8 cellular contexts compared by ENCODE assay signal in genomic region chr11:125568970-125569912, GRCh38. TPM values are rescaled to one million over a fixed set of nuclear protein-coding genes. Genes with fewer than 3 reads are reported as not detected.
DNase-seq lines count a peak whose midpoint lies in the region; ATAC-seq and TF ChIP-seq lines count a peak whose summit lies in the region.

Gene EI24, plus strand, starts transcription at chr11:125569477. Its CDS starts 3,051 bp downstream, at chr11:125572528.

- H3K36me3 Mint-ChIP-seq in T-helper 17 cell (ENCODE audit: low read depth): no peaks in the 10 kb centered on the region

- peak; percentile 54 to 78 for TF ChIP-seq CTCF in right atrium auricular region (IDR thresholded peaks at IDR 0.05)
- TF ChIP-seq CTCF in uterus (IDR thresholded peaks at IDR 0.05): peak; percentile 64 to 79 (median 72)

- H3K27me3 Mint-ChIP-seq in T-helper 17 cell: no peaks in the 10 kb centered on the region

- H3K27ac ChIP-seq in angular gyrus (ENCODE audit: low read depth, low read length) (peak within 1 kb of the TSS; percentile 82), right atrium auricular region (peak within 1 kb of the TSS; percentile 76 to 88), uterus (peak within 1 kb of the TSS; percentile 74 to 89)

- H3K4me1 Mint-ChIP-seq in T-helper 17 cell: peaks cover 28% of the 10 kb centered on the region

- peak within 1 kb of the TSS; percentile 80 for H3K27ac Mint-ChIP-seq in T-helper 17 cell

- H3K4me1 ChIP-seq in right atrium auricular region (peaks cover 0 to 17% of the 10 kb centered on the region in 2 donors), uterus (no peaks in the 10 kb centered on the region)

- peak; percentile 95 for ATAC-seq in HG02884 (IDR thresholded peaks at IDR 0.05; ENCODE audit: unreplicated experiment)
- peak; percentile 97 for ATAC-seq in T-helper 17 cell

- peak within 1 kb of the TSS; percentile 94 for H3K4me3 Mint-ChIP-seq in T-helper 17 cell

- H3K27me3 ChIP-seq in right atrium auricular region (no peaks in the 10 kb centered on the region), uterus (no peaks in the 10 kb centered on the region)

- peak; percentile 97 for TF ChIP-seq POLR2A in GM15510 (IDR thresholded peaks at IDR 0.05; ENCODE audit: borderline replicate concordance, extremely low read depth, insufficient read length)
- peak; percentile 54 to 83 for TF ChIP-seq POLR2A in uterus (IDR thresholded peaks at IDR 0.05)

- peak; percentile 79 for DNase-seq in NCI-H146 treated with DMSO at 0.1 percent for 48 hours (lab: John Stamatoyannopoulos, UW; ENCODE audit: unreplicated experiment)
- DNase-seq in T-helper 17 cell: peak; percentile 80 to 82 (median 80)
- peak; percentile 86 for DNase-seq in right atrium auricular region (ENCODE audit: low spot score)
- peak; percentile 79 for DNase-seq in pulmonary artery endothelial cell (ENCODE audit: low read depth, low spot score)
- peak; percentile 86 to 91 for DNase-seq in uterus

- peak within 1 kb of the TSS; percentile 91 to 96 for H3K4me3 ChIP-seq in right atrium auricular region
- H3K4me3 ChIP-seq in uterus: peak within 1 kb of the TSS; percentile 54 to 87

- intact Hi-C loops in uterus (cut with DNase I; ENCODE audit: low total_unique reads): no loop called here

- H3K9me3 ChIP-seq in T-helper 17 cell (ENCODE audit: control insufficient read depth, low read length, poor library complexity, severe bottlenecking): no peaks in the 10 kb centered on the region
- no peaks in the 10 kb centered on the region for H3K9me3 ChIP-seq in right atrium auricular region
- no peaks in the 10 kb centered on the region for H3K9me3 ChIP-seq in uterus

- H3K36me3 ChIP-seq in right atrium auricular region: peaks cover 19% of the 10 kb centered on the region
- H3K36me3 ChIP-seq in uterus: no peaks in the 10 kb centered on the region

RNA-seq across cellular contexts. Expression of gene EI24, which starts in this region (rescaled TPM):
- 10 to 100 TPM; 19.4 to 21.9 TPM for total RNA-seq in T-helper 17 cell
- 10 to 100 TPM; 69.0 to 71.7 TPM for total RNA-seq in right atrium auricular region
- 173 and 185 TPM in 2 replicates for total RNA-seq in pulmonary artery endothelial cell
- 10 to 100 TPM; 22.3 to 77.4 (median 69.2) TPM for total RNA-seq in uterus

Comparison
In these comparisons a context has a peak if more than half of its experiments do, and no peak if none do; other contexts are left out.
1. Peak in every context shown above with its lines: DNase-seq, ATAC-seq, H3K4me3 ChIP-seq and H3K27ac ChIP-seq.